ENCODE assay signal across 32 cellular contexts in genomic region chr13:57673197-57673596, GRCh38. TPM values are rescaled to one million over a fixed set of nuclear protein-coding genes. Genes with fewer than 3 reads are reported as not detected.
A peak's percentile ranks its signal among the peaks of the same experiment; 100 is the strongest.
DNase-seq lines count a peak whose midpoint lies in the region; FAIRE-seq and TF ChIP-seq lines count a peak whose summit lies in the region.
"Had no signal": no experiment of that assay in that cellular context is flagged by ENCODE, and none has a peak within 500 bp of the region (broad histone marks: within the 10 kb centered on the region; RNA-seq: fewer than 3 reads in every experiment).

No MANE protein-coding gene starts in this region.

- POLR2A ChIA-PET in Caco-2 (lab: Charles Lee), result no interaction called here
- POLR2A ChIA-PET in H1 (lab: Charles Lee; ENCODE audit: partially characterized antibody), result interaction anchor here (0.7 kb wide), 1 partner anchor 44 kb away, joined by 3 read pairs; no protein-coding TSS in a partner anchor

- TF ChIP-seq EP300 in H1 (IDR thresholded peaks at IDR 0.05; ENCODE audit: borderline replicate concordance in 1 of 2, low read depth in 2 of 2, low read length in 2 of 2), result no peak

- no peak overlapping the region for H4K91ac ChIP-seq in H1 (replicated peaks; ENCODE audit: insufficient read length, low read length)

- no peak overlapping the region for H3K56ac ChIP-seq in H1 (replicated peaks; ENCODE audit: insufficient read length, low read depth, low read length)
- H3K56ac ChIP-seq in mesendoderm (ENCODE audit: low read length), result no peak overlapping the region

- no peaks in the 10 kb centered on the region for H3K23me2 ChIP-seq in H1 (ENCODE audit: low read depth, low read length)

- H4K8ac ChIP-seq in H1 (ENCODE audit: extremely low read depth, insufficient read depth, low read length), result no peak overlapping the region
- H4K8ac ChIP-seq in mesendoderm (ENCODE audit: low read depth, low read length), result no peak overlapping the region

- no peaks in the 10 kb centered on the region for H3K36me3 ChIP-seq in Caco-2 (ENCODE audit: control insufficient read depth, insufficient read depth, low read length)
- H3K36me3 ChIP-seq in HUES48 (ENCODE audit: control insufficient read depth, insufficient read depth, low read length), result no peaks in the 10 kb centered on the region
- no peaks in the 10 kb centered on the region for H3K36me3 ChIP-seq in H1 (ENCODE audit: control insufficient read depth in 2 of 4, insufficient read depth in 4 of 4, low read length in 3 of 4)
- no peaks in the 10 kb centered on the region for H3K36me3 ChIP-seq in mesendoderm (ENCODE audit: control insufficient read depth, insufficient read depth, low read length)
- no peaks in the 10 kb centered on the region for H3K36me3 ChIP-seq in Peyer's patch
- H3K36me3 ChIP-seq: BLaER1, pancreas, right lobe of liver, vagina had no signal

- no peak overlapping the region for H4K5ac ChIP-seq in H1 (ENCODE audit: insufficient read length, low read depth, low read length)
- no peak overlapping the region for H4K5ac ChIP-seq in mesendoderm (ENCODE audit: low read length)

- 0 out of 2 replicates have a peak overlapping the region, but pooled peaks have one; percentile 40 for H2AFZ ChIP-seq in H1 (ENCODE audit: low read length)

- H3K27ac ChIP-seq in HUES48 (ENCODE audit: low read depth, low read length) (peak overlapping the region; percentile 17), H1 (ENCODE audit: low read depth, low read length) (no peak overlapping the region), mesendoderm (ENCODE audit: low read depth, low read length) (no peak overlapping the region), Peyer's patch (no peak overlapping the region)
- H3K27ac ChIP-seq: BLaER1, pancreas, right lobe of liver, testis, vagina had no signal

- H3K27me3 Mint-ChIP-seq in Caco-2 (ENCODE audit: insufficient read depth, unreplicated experiment), result no peaks in the 10 kb centered on the region
- no peaks in the 10 kb centered on the region for H3K27me3 Mint-ChIP-seq in activated naive CD4-positive, alpha-beta T cell treated with anti-CD3 and anti-CD28 coated beads for 36 hours (ENCODE audit: low read depth)
- H3K27me3 Mint-ChIP-seq: naive thymus-derived CD8-positive, alpha-beta T cell; stimulated activated naive B cell treated with anti-CD40 and anti-IgM and Interleukin-4, amounts not matched to agents 10 μg/mL and 1 μg/mL and 100 μg/mL, for 72 hours had no signal

- H2BK12ac ChIP-seq in H1 (ENCODE audit: low read depth, low read length), result no peak overlapping the region

- intact Hi-C loops in Caco-2 (cut with micrococcal nuclease; ENCODE audit: unreplicated experiment), result loop anchor here (2.0 kb wide), 1 partner anchor 16 kb away; no protein-coding TSS in a partner anchor
- intact Hi-C loops in activated naive CD4-positive, alpha-beta T cell treated with anti-CD3 and anti-CD28 coated beads for 36 hours (cut with micrococcal nuclease), result no loop called here

- peak; percentile 24 to 37 for DNase-seq in Caco-2
- DNase-seq in H1 (ENCODE audit: low read depth in 1 of 2, low spot score in 2 of 2), result no peak
- DNase-seq in mesendoderm, result peak; percentile 81
- DNase-seq in Peyer's patch, result no peak
- DNase-seq in activated naive CD4-positive, alpha-beta T cell treated with anti-CD3 and anti-CD28 coated beads for 36 hours, result no peak
- no peak for DNase-seq in GF-D8 (lab: John Stamatoyannopoulos, UW)
- no peak for DNase-seq in NCI-H524 (lab: John Stamatoyannopoulos, UW)
- DNase-seq: ACHN; activated CD4-positive, alpha-beta T cell treated with anti-CD3 and anti-CD28 coated beads for 48 hours; activated naive CD4-positive, alpha-beta T cell treated with anti-CD3 and anti-CD28 coated beads, Interleukin-2, amount 50 U/mL, for 16 hours; activated T-cell treated with anti-CD3 and anti-CD28 coated beads, Interleukin-2, amount 50 U/mL, for 72 hours; central memory CD4-positive, alpha-beta T cell; dermis blood vessel endothelial cell; left colon; midbrain; naive thymus-derived CD8-positive, alpha-beta T cell; NCI-H1417; NCI-H69; right lobe of liver; RPMI8226; SK-N-SH; stimulated activated CD4-positive, alpha-beta T cell treated with anti-CD3 and anti-CD28 coated beads, Interleukin-12 subunit alpha, Interleukin-12 subunit beta, amount 100 ng/mL, for 4 hours; stimulated activated CD4-positive, alpha-beta T cell treated with anti-CD3 and anti-CD28 coated beads, Interleukin-4, amount 100 ng/mL, for 24 hours; stimulated activated naive B cell treated with anti-CD40 and anti-IgM and Interleukin-4, amounts not matched to agents 10 μg/mL and 1 μg/mL and 100 μg/mL, for 72 hours; testis had no signal

- H4K20me1 ChIP-seq in H1 (replicated peaks in 1 of 2; ENCODE audit: control insufficient read depth in 1 of 2, insufficient read depth in 2 of 2, low read length in 2 of 2), result no peaks in the 10 kb centered on the region
- H4K20me1 ChIP-seq: BLaER1 had no signal

- no peaks in the 10 kb centered on the region for H3K79me2 ChIP-seq in H1 (ENCODE audit: control insufficient read depth in 1 of 2, insufficient read depth in 2 of 2, low read length in 2 of 2)
- H3K79me2 ChIP-seq in mesendoderm (ENCODE audit: control insufficient read depth, insufficient read depth, low read length), result no peaks in the 10 kb centered on the region

- no TSS peak for BruUV-seq in Caco-2 (replicated peaks; lab: Mats Ljungman, UMichigan)

- H3K27ac Mint-ChIP-seq in Caco-2 (ENCODE audit: unreplicated experiment), result no peak overlapping the region
- no peak overlapping the region for H3K27ac Mint-ChIP-seq in activated naive CD4-positive, alpha-beta T cell treated with anti-CD3 and anti-CD28 coated beads for 36 hours
- H3K27ac Mint-ChIP-seq: activated T-cell treated with anti-CD3 and anti-CD28 coated beads, Interleukin-2, amount 50 U/mL, for 72 hours; naive thymus-derived CD8-positive, alpha-beta T cell; stimulated activated naive B cell treated with anti-CD40 and anti-IgM and Interleukin-4, amounts not matched to agents 10 μg/mL and 1 μg/mL and 100 μg/mL, for 72 hours had no signal

- H2AK5ac ChIP-seq in H1 (ENCODE audit: low read depth, low read length) (no peak overlapping the region), mesendoderm (ENCODE audit: low read length) (no peak overlapping the region)

- H3K14ac ChIP-seq in H1 (ENCODE audit: insufficient read length), result no peak overlapping the region

- WGBS in H1 (ENCODE audit: extremely low coverage in 1 of 2, insufficient coverage in 1 of 2, insufficient read length in 1 of 2, insufficient replicate concordance in 2 of 2, low coverage in 1 of 2, low lambda C conversion rate in 2 of 2, missing lambda C conversion rate in 1 of 2), 2 experiments, result 54% methylated on average over 2 of the region's 2 CpGs; no CpG with 5 or more reads in 1 of the 2 experiments
- no CpG with 5 or more reads among the region's 2 CpGs for WGBS in mesendoderm (ENCODE audit: extremely low coverage, insufficient coverage, low lambda C conversion rate)

- H3K4me1 ChIP-seq in Caco-2 (peaks cover 17% of the 10 kb centered on the region), HUES48 (ENCODE audit: control insufficient read depth, insufficient read depth, low read length) (peaks cover 33% of the 10 kb centered on the region), H1 (replicated peaks in 1 of 4; ENCODE audit: control insufficient read depth in 3 of 4, insufficient read depth in 4 of 4, low read length in 3 of 4) (peaks cover 0 to 5% (median 3%) of the 10 kb centered on the region in 4 experiments; a peak in 3 of 7 replicates), mesendoderm (ENCODE audit: control insufficient read depth, low read depth, low read length) (no peaks in the 10 kb centered on the region), Peyer's patch (no peaks in the 10 kb centered on the region)
- H3K4me1 ChIP-seq: BLaER1, pancreas, right lobe of liver, testis, vagina had no signal

- no peaks in the 10 kb centered on the region for H3K79me1 ChIP-seq in H1 (ENCODE audit: low read depth, low read length)
- H3K79me1 ChIP-seq in mesendoderm (ENCODE audit: low read length), result no peaks in the 10 kb centered on the region

- H3K36me3 Mint-ChIP-seq in Caco-2 (ENCODE audit: insufficient read depth, unreplicated experiment), result no peaks in the 10 kb centered on the region
- H3K36me3 Mint-ChIP-seq in activated naive CD4-positive, alpha-beta T cell treated with anti-CD3 and anti-CD28 coated beads for 36 hours (ENCODE audit: low read depth), result no peaks in the 10 kb centered on the region
- H3K36me3 Mint-ChIP-seq: naive thymus-derived CD8-positive, alpha-beta T cell; stimulated activated naive B cell treated with anti-CD40 and anti-IgM and Interleukin-4, amounts not matched to agents 10 μg/mL and 1 μg/mL and 100 μg/mL, for 72 hours had no signal

- H3K9me3 ChIP-seq in Caco-2 (no peaks in the 10 kb centered on the region), HUES48 (ENCODE audit: control insufficient read depth, insufficient read depth, low read length) (no peaks in the 10 kb centered on the region), H1 (ENCODE audit: insufficient read depth in 2 of 2, low read depth in 1 of 2, low read length in 1 of 2) (no peaks in the 10 kb centered on the region), Peyer's patch (no peaks in the 10 kb centered on the region)
- H3K9me3 ChIP-seq: BLaER1, pancreas, right lobe of liver, SK-N-SH, testis, vagina had no signal

- no peak for TF ChIP-seq RAD21 in H1 (IDR thresholded peaks at IDR 0.05 in 1 of 2, conservative IDR thresholded peaks at IDR 0.05 in 1 of 2; ENCODE audit: low read depth in 2 of 2, low read length in 2 of 2)

- H3K23ac ChIP-seq in H1 (ENCODE audit: insufficient read length) (no peak overlapping the region), mesendoderm (ENCODE audit: low read length) (no peak overlapping the region)

- FAIRE-seq in H1 (lab: Jason Lieb, UNC), result no peak
- FAIRE-seq: endothelial cell of umbilical vein, pancreas had no signal

- peaks cover 5% of the 10 kb centered on the region for H3K4me1 Mint-ChIP-seq in Caco-2 (ENCODE audit: low read depth, unreplicated experiment)
- no peaks in the 10 kb centered on the region for H3K4me1 Mint-ChIP-seq in activated naive CD4-positive, alpha-beta T cell treated with anti-CD3 and anti-CD28 coated beads for 36 hours (ENCODE audit: low read depth)
- H3K4me1 Mint-ChIP-seq: naive thymus-derived CD8-positive, alpha-beta T cell; stimulated activated naive B cell treated with anti-CD40 and anti-IgM and Interleukin-4, amounts not matched to agents 10 μg/mL and 1 μg/mL and 100 μg/mL, for 72 hours had no signal

- no peak for TF ChIP-seq CTCF in Caco-2 (IDR thresholded peaks at IDR 0.05; ENCODE audit: insufficient read depth in 1 of 2, low read depth in 1 of 2, low read length in 1 of 2, severe bottlenecking in 1 of 2, unreplicated experiment in 1 of 2)
- no peak for TF ChIP-seq CTCF in H1 (IDR thresholded peaks at IDR 0.05; ENCODE audit: control extremely low read depth in 1 of 3, insufficient read depth in 1 of 3, low read depth in 1 of 3, low read length in 3 of 3)
- no peak for TF ChIP-seq CTCF in Peyer's patch (IDR thresholded peaks at IDR 0.05)

- no peak overlapping the region for H2BK120ac ChIP-seq in H1 (replicated peaks; ENCODE audit: low read depth, low read length)
- H2BK120ac ChIP-seq in mesendoderm (ENCODE audit: low read depth, low read length), result no peak overlapping the region

- H3K9me3 Mint-ChIP-seq in Caco-2 (ENCODE audit: unreplicated experiment), result no peaks in the 10 kb centered on the region
- peaks cover 3% of the 10 kb centered on the region for H3K9me3 Mint-ChIP-seq in activated naive CD4-positive, alpha-beta T cell treated with anti-CD3 and anti-CD28 coated beads for 36 hours
- H3K9me3 Mint-ChIP-seq: stimulated activated naive B cell treated with anti-CD40 and anti-IgM and Interleukin-4, amounts not matched to agents 10 μg/mL and 1 μg/mL and 100 μg/mL, for 72 hours had no signal

- H3K9ac ChIP-seq in HUES48 (ENCODE audit: low read depth, low read length) (no peak overlapping the region), H1 (replicated peaks in 1 of 4; ENCODE audit: extremely low read depth in 1 of 4, low read depth in 3 of 4, low read length in 3 of 4) (no peak overlapping the region), mesendoderm (ENCODE audit: low read length) (no peak overlapping the region)
- H3K9ac ChIP-seq: BLaER1, SK-N-SH had no signal

- H3K4ac ChIP-seq in H1 (replicated peaks; ENCODE audit: insufficient read length, low read depth, low read length) (no peak overlapping the region), mesendoderm (ENCODE audit: low read depth, low read length) (no peak overlapping the region)

- no peak overlapping the region for H2BK20ac ChIP-seq in H1 (ENCODE audit: low read length)

- H2BK15ac ChIP-seq in H1 (ENCODE audit: low read length), result no peak overlapping the region
- H2BK15ac ChIP-seq in mesendoderm (replicated peaks; ENCODE audit: low read depth), result no peak overlapping the region

- CTCF ChIA-PET in Caco-2 (lab: Charles Lee), result interaction anchor here (1.1 to 1.6 kb wide), 2 partner anchors 45 to 49 kb away, joined by 5 to 6 read pairs; no protein-coding TSS in a partner anchor
- CTCF ChIA-PET in H1 (lab: Charles Lee; ENCODE audit: partially characterized antibody), result interaction anchor here (1.2 to 2.2 kb wide), 3 partner anchors 14 to 46 kb away, joined by 4 to 8 read pairs (median 8); partner anchors contain the start of gene PCDH17
- CTCF ChIA-PET in activated naive CD4-positive, alpha-beta T cell treated with anti-CD3 and anti-CD28 coated beads for 36 hours (lab: Charles Lee), result no interaction called here

- H2BK5ac ChIP-seq in H1 (ENCODE audit: low read depth, low read length) (no peak overlapping the region), mesendoderm (ENCODE audit: low read length) (no peak overlapping the region)

- no peaks in the 10 kb centered on the region for H3K27me3 ChIP-seq in Caco-2 (replicated peaks; ENCODE audit: control insufficient read depth, insufficient read depth, low read length)
- H3K27me3 ChIP-seq in HUES48 (ENCODE audit: control insufficient read depth, insufficient read depth, low read length), result no peaks in the 10 kb centered on the region
- H3K27me3 ChIP-seq in H1 (replicated peaks in 1 of 4; ENCODE audit: control insufficient read depth in 3 of 4, extremely low read depth in 1 of 4, insufficient read depth in 3 of 4, low read length in 3 of 4), result no peaks in the 10 kb centered on the region
- no peaks in the 10 kb centered on the region for H3K27me3 ChIP-seq in mesendoderm (ENCODE audit: insufficient read depth, low read length, poor library complexity)
- H3K27me3 ChIP-seq in Peyer's patch, result no peaks in the 10 kb centered on the region
- H3K27me3 ChIP-seq: BLaER1, pancreas, right lobe of liver, testis, vagina had no signal

- H3K4me3 ChIP-seq in Caco-2 (ENCODE audit: low read depth, low read length) (no peak overlapping the region), HUES48 (ENCODE audit: low read depth, low read length) (no peak overlapping the region), H1 (ENCODE audit: extremely low read depth in 1 of 4, insufficient read depth in 2 of 4, low read depth in 3 of 4, low read length in 4 of 4) (no peak overlapping the region), mesendoderm (ENCODE audit: low read length) (no peak overlapping the region), Peyer's patch (no peak overlapping the region)
- H3K4me3 ChIP-seq: BLaER1, pancreas, right lobe of liver, testis, vagina had no signal

- H3K4me3 Mint-ChIP-seq in Caco-2 (ENCODE audit: unreplicated experiment), result no peak overlapping the region
- no peak overlapping the region for H3K4me3 Mint-ChIP-seq in activated naive CD4-positive, alpha-beta T cell treated with anti-CD3 and anti-CD28 coated beads for 36 hours
- H3K4me3 Mint-ChIP-seq: activated T-cell treated with anti-CD3 and anti-CD28 coated beads, Interleukin-2, amount 50 U/mL, for 72 hours; naive thymus-derived CD8-positive, alpha-beta T cell; stimulated activated naive B cell treated with anti-CD40 and anti-IgM and Interleukin-4, amounts not matched to agents 10 μg/mL and 1 μg/mL and 100 μg/mL, for 72 hours had no signal

- TF ChIP-seq POLR2A in H1 (IDR thresholded peaks at IDR 0.05; ENCODE audit: control extremely low read depth in 1 of 2, low read depth in 2 of 2, low read length in 2 of 2) (no peak), Peyer's patch (IDR thresholded peaks at IDR 0.05) (no peak)

- H3K18ac ChIP-seq in H1 (ENCODE audit: extremely low read depth, low read length) (no peak overlapping the region), mesendoderm (ENCODE audit: low read length) (no peak overlapping the region)

- H3K4me2 ChIP-seq in H1 (ENCODE audit: insufficient read depth in 1 of 2, low read depth in 2 of 2, low read length in 2 of 2) (no peak overlapping the region), mesendoderm (ENCODE audit: low read length) (no peak overlapping the region)
- H3K4me2 ChIP-seq: BLaER1, SK-N-SH had no signal

RNA-seq across cellular contexts. Expression of gene PCDH17, which starts 41.7 kb away (rescaled TPM):
- total RNA-seq in Caco-2 (2022), result not detected in 2 replicates
- total RNA-seq in H1 (2021; fragmentation: NEBNext Ultra II Directional; extraction: Animal tissue kit (Norgen Biotek cat#: 25700)), result 0.60 and 0.67 TPM in 2 replicates
- 0.20 and 0.31 TPM in 2 replicates for polyA plus RNA-seq in H1 (2011; rRNA removed)
- polyA plus RNA-seq in H1 (2011; cell fraction: cytosol; rRNA removed), result 0.18 TPM
- polyA plus RNA-seq in H1 (2011; cell fraction: nucleus; rRNA removed), result 1.1 TPM
- polyA plus RNA-seq in H1 (2012, experiment 1 of 2), result 0.25 to 0.44 TPM (median 0.28 TPM) in 4 replicates
- polyA plus RNA-seq in H1 (2012, experiment 2 of 2), result 0.04 TPM
- polyA plus RNA-seq in H1 (2013, experiment 1 of 2), result 0.67 TPM
- 0.55 TPM for polyA plus RNA-seq in H1 (2013, experiment 2 of 2)
- 0.68 and 2.2 TPM in 2 replicates for polyA minus RNA-seq in H1 (2011; rRNA and poly(A)+ RNA removed)
- polyA minus RNA-seq in H1 (2011; cell fraction: cytosol; rRNA and poly(A)+ RNA removed), result 1.2 TPM
- 4.8 TPM for polyA minus RNA-seq in H1 (2011; cell fraction: nucleus; rRNA and poly(A)+ RNA removed)
- 0.70 TPM for polyA plus RNA-seq in mesendoderm (2013, experiment 1 of 2)
- polyA plus RNA-seq in mesendoderm (2013, experiment 2 of 2), result 0.67 TPM
- total RNA-seq in Peyer's patch, result 1 to 10 TPM in 3 of 4 donors, under 1 TPM in 1; 0.88 to 4.1 (median 1.8) TPM
- total RNA-seq in activated naive CD4-positive, alpha-beta T cell treated with anti-CD3 and anti-CD28 coated beads for 36 hours, result not detected
- total RNA-seq: MCF 10A; naive thymus-derived CD8-positive, alpha-beta T cell; T-helper 2 cell treated with Interferon-gamma antibody and Interleukin-4, amounts not matched to agents 100 ng/mL and 5 ng/mL, for 36 hours had no signal
- polyA plus RNA-seq: naive thymus-derived CD8-positive, alpha-beta T cell had no signal

Comparison
In these comparisons a context has a peak if more than half of its experiments do, and no peak if none do; other contexts are left out.
1. DNase-seq: peak in Caco-2 (2 of 2) and mesendoderm (single experiment); none in H1 (0 of 2), Peyer's patch (0 of 3), activated naive CD4-positive, alpha-beta T cell treated with anti-CD3 and anti-CD28 coated beads for 36 hours (single experiment), GF-D8 (single experiment) and NCI-H524 (0 of 2).